1 cellular context compared by ENCODE assay signal in the genomic region with DNA sequence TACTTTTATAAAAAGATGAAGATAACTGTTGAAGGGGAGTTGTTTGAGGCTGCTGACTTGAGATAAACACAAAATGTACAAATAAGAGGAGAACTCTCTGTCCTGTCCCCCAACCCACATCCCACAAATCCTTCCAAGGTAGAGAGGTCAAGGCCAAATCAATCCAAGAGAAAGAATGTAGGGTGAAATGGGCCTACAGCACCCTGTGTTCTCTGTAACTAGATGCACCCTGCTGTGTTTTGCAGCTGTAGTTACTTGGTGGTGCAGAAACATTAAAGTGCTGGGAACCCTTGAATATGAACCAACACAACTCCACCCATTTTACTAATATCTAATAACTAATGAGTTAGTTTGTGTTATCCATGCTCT.
TF ChIP-seq lines count a peak whose summit lies in the region.

No MANE protein-coding gene starts in this region.

TF ChIP-seq in HCT116, 20 proteins besides CTCF, POLR2A, EP300 and RAD21 (continued from another document):
- TF ChIP-seq, protein P1, sequence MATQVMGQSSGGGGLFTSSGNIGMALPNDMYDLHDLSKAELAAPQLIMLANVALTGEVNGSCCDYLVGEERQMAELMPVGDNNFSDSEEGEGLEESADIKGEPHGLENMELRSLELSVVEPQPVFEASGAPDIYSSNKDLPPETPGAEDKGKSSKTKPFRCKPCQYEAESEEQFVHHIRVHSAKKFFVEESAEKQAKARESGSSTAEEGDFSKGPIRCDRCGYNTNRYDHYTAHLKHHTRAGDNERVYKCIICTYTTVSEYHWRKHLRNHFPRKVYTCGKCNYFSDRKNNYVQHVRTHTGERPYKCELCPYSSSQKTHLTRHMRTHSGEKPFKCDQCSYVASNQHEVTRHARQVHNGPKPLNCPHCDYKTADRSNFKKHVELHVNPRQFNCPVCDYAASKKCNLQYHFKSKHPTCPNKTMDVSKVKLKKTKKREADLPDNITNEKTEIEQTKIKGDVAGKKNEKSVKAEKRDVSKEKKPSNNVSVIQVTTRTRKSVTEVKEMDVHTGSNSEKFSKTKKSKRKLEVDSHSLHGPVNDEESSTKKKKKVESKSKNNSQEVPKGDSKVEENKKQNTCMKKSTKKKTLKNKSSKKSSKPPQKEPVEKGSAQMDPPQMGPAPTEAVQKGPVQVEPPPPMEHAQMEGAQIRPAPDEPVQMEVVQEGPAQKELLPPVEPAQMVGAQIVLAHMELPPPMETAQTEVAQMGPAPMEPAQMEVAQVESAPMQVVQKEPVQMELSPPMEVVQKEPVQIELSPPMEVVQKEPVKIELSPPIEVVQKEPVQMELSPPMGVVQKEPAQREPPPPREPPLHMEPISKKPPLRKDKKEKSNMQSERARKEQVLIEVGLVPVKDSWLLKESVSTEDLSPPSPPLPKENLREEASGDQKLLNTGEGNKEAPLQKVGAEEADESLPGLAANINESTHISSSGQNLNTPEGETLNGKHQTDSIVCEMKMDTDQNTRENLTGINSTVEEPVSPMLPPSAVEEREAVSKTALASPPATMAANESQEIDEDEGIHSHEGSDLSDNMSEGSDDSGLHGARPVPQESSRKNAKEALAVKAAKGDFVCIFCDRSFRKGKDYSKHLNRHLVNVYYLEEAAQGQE (IDR thresholded peaks at IDR 0.05; ENCODE audit: low read depth) = no peak
- TF ChIP-seq YY1 (IDR thresholded peaks at IDR 0.05; ENCODE audit: extremely low read depth, insufficient replicate concordance, low read depth, low read length) = no peak
- no peak for TF ChIP-seq EGR1 (IDR thresholded peaks at IDR 0.05; ENCODE audit: low read depth)
- no peak for TF ChIP-seq ELF1 (IDR thresholded peaks at IDR 0.05; ENCODE audit: borderline replicate concordance, low read depth)
